In genomic region chrX:7109838-7110793, GRCh38 we compare ENCODE assay signal across 8 cellular contexts. TPM values are rescaled to one million over a fixed set of nuclear protein-coding genes. Genes with fewer than 3 reads are reported as not detected.
A peak's percentile ranks its signal among the peaks of the same experiment; 100 is the strongest.
DNase-seq lines count a peak whose midpoint lies in the region; ATAC-seq and TF ChIP-seq lines count a peak whose summit lies in the region.

No MANE protein-coding gene starts in this region.

- H3K9me3 ChIP-seq in heart right ventricle = no peaks in the 10 kb centered on the region
- H3K9me3 ChIP-seq in T-helper 17 cell (ENCODE audit: control insufficient read depth, low read length, poor library complexity, severe bottlenecking) = no peaks in the 10 kb centered on the region
- no peaks in the 10 kb centered on the region for H3K9me3 ChIP-seq in upper lobe of left lung

- no peak for TF ChIP-seq EP300 in upper lobe of left lung (IDR thresholded peaks at IDR 0.05)

- H3K4me1 ChIP-seq in heart right ventricle = peaks cover 0 to 31% (median 7%) of the 10 kb centered on the region in 9 donors
- peaks cover 0 to 29% (median 18%) of the 10 kb centered on the region in 4 donors for H3K4me1 ChIP-seq in upper lobe of left lung

- H3K27ac Mint-ChIP-seq in T-helper 17 cell = peak overlapping the region; percentile 41

- no peaks in the 10 kb centered on the region for H3K27me3 Mint-ChIP-seq in T-helper 17 cell

- TF ChIP-seq CTCF in heart right ventricle (IDR thresholded peaks at IDR 0.05) (no peak), upper lobe of left lung (IDR thresholded peaks at IDR 0.05) (no peak)

- no peak for TF ChIP-seq POLR2A in upper lobe of left lung (IDR thresholded peaks at IDR 0.05)

- intact Hi-C loops in heart right ventricle (cut with DNase I) = no loop called here
- intact Hi-C loops in Right ventricle myocardium inferior (cut with DNase I) = no loop called here

- H3K4me3 Mint-ChIP-seq in T-helper 17 cell = no peak overlapping the region

- H3K27ac ChIP-seq in heart right ventricle = peak overlapping the region in 7 of 10 donors; percentile 0 to 64 (median 31)
- H3K27ac ChIP-seq in upper lobe of left lung = peak overlapping the region in 3 of 4 donors; percentile 7 to 68 (median 66)

- 72 to 79% methylated on average over 12 of the region's 12 CpGs for WGBS in heart right ventricle, 2 donors
- WGBS in upper lobe of left lung, 2 donors = 78 to 90% methylated on average over 8 to 12 of the region's 12 CpGs

- peaks cover 15% of the 10 kb centered on the region for H3K4me1 Mint-ChIP-seq in T-helper 17 cell

- DNase-seq in heart right ventricle (no peak), Right ventricle myocardium inferior (ENCODE audit: missing footprints) (no peak), T-helper 17 cell (no peak), upper lobe of left lung (no peak), NCI-H774 (lab: John Stamatoyannopoulos, UW) (no peak), NCI-H1092 (lab: John Stamatoyannopoulos, UW) (no peak)
- no peak for DNase-seq in stimulated activated CD4-positive, alpha-beta T cell treated with anti-CD3 and anti-CD28 coated beads, Interleukin-12 subunit alpha, Interleukin-12 subunit beta, amount 100 ng/mL, for 4 hours

- H3K4me3 ChIP-seq in heart right ventricle (no peak overlapping the region), upper lobe of left lung (no peak overlapping the region)

- H3K36me3 ChIP-seq in heart right ventricle (peaks cover 0 to 6% (median 0%) of the 10 kb centered on the region in 9 donors), upper lobe of left lung (peaks cover 0 to 3% (median 0%) of the 10 kb centered on the region in 4 donors)

- no peak for ATAC-seq in heart right ventricle
- ATAC-seq in Right ventricle myocardium inferior = no peak
- peak; percentile 69 for ATAC-seq in HG02938 (IDR thresholded peaks at IDR 0.05; ENCODE audit: unreplicated experiment)
- no peak for ATAC-seq in T-helper 17 cell
- ATAC-seq in upper lobe of left lung (ENCODE audit: low FRiP score in 2 of 2) = no peak

- H3K27me3 ChIP-seq in heart right ventricle = no peaks in the 10 kb centered on the region
- H3K27me3 ChIP-seq in upper lobe of left lung = no peaks in the 10 kb centered on the region

- peaks cover 2% of the 10 kb centered on the region for H3K36me3 Mint-ChIP-seq in T-helper 17 cell (ENCODE audit: low read depth)

RNA-seq across cellular contexts. Expression of gene STS, which starts 37.4 kb away (rescaled TPM):
- total RNA-seq in heart right ventricle = 1 to 10 TPM; 4.5 to 7.9 (median 5.7) TPM
- polyA plus RNA-seq in heart right ventricle = 1 to 10 TPM; 1.2 to 2.5 TPM
- 5.0 TPM for total RNA-seq in Right ventricle myocardium inferior
- 1 to 10 TPM; 1.1 to 1.2 TPM for total RNA-seq in T-helper 17 cell
- total RNA-seq in upper lobe of left lung = 10 to 100 TPM in 3 of 6 donors, 1 to 10 TPM in 3; 5.2 to 15.1 (median 9.6) TPM

RNA-seq across cellular contexts. Expression of gene PUDP, which starts 37.8 kb away (rescaled TPM):
- total RNA-seq in heart right ventricle (10 to 100 TPM; 17.1 to 27.0 (median 22.9) TPM), Right ventricle myocardium inferior (22.1 TPM), T-helper 17 cell (1 to 10 TPM; 7.4 to 8.4 TPM), upper lobe of left lung (10 to 100 TPM; 15.0 to 48.2 (median 25.8) TPM)
- 10 to 100 TPM in 1 of 2 donors, 1 to 10 TPM in 1; 9.1 to 15.3 TPM for polyA plus RNA-seq in heart right ventricle
